7 cellular contexts compared by ENCODE assay signal in genomic region chr1:94463765-94464330, GRCh38. TPM values are rescaled to one million over a fixed set of nuclear protein-coding genes. Genes with fewer than 3 reads are reported as not detected.
DNase-seq lines count a peak whose midpoint lies in the region; ATAC-seq and TF ChIP-seq lines count a peak whose summit lies in the region.

No MANE protein-coding gene starts in this region.

- peak overlapping the region; percentile 70 for H3K27ac Mint-ChIP-seq in endothelial cell (ENCODE audit: unreplicated experiment)

- no peaks in the 10 kb centered on the region for H3K27me3 Mint-ChIP-seq in endothelial cell (ENCODE audit: unreplicated experiment)

- TF ChIP-seq POLR2A in Peyer's patch (IDR thresholded peaks at IDR 0.05): no peak

- no peaks in the 10 kb centered on the region for H3K9me3 Mint-ChIP-seq in endothelial cell (ENCODE audit: unreplicated experiment)

- peaks cover 0 to 17% (median 0%) of the 10 kb centered on the region in 4 donors for H3K4me1 ChIP-seq in Peyer's patch
- peaks cover 9% of the 10 kb centered on the region for H3K4me1 ChIP-seq in muscle layer of colon (ENCODE audit: insufficient read depth, low read length)

- H3K27ac ChIP-seq in Peyer's patch: no peak overlapping the region
- peak overlapping the region; percentile 31 for H3K27ac ChIP-seq in muscle layer of colon (ENCODE audit: low read depth, low read length)

- H3K9me3 ChIP-seq in Peyer's patch: no peaks in the 10 kb centered on the region
- H3K9me3 ChIP-seq in muscle layer of colon (ENCODE audit: low read length): no peaks in the 10 kb centered on the region

- H3K4me3 Mint-ChIP-seq in endothelial cell (ENCODE audit: unreplicated experiment): peak overlapping the region; percentile 37

- no peak overlapping the region for H3K9ac ChIP-seq in muscle layer of colon (ENCODE audit: low read length)

- DNase-seq in ELR (ENCODE audit: low read depth) (peak; percentile 61), Peyer's patch (no peak), endothelial cell (ENCODE audit: low spot score) (no peak)
- no peak for DNase-seq in activated T-cell treated with anti-CD3 and anti-CD28 coated beads, Interleukin-2, amount 50 U/mL, for 48 hours

- no peaks in the 10 kb centered on the region for H3K27me3 ChIP-seq in Peyer's patch
- H3K27me3 ChIP-seq in muscle layer of colon (ENCODE audit: control insufficient read depth in 1 of 2, insufficient read depth in 2 of 2, low read length in 2 of 2): no peaks in the 10 kb centered on the region

- H3K4me3 ChIP-seq in Peyer's patch: no peak overlapping the region
- H3K4me3 ChIP-seq in muscle layer of colon (ENCODE audit: low read depth in 1 of 2, low read length in 2 of 2): no peak overlapping the region

- H3K36me3 Mint-ChIP-seq in endothelial cell (ENCODE audit: low read depth, unreplicated experiment): peaks cover 28% of the 10 kb centered on the region

- H3K4me1 Mint-ChIP-seq in endothelial cell (ENCODE audit: unreplicated experiment): peaks cover 30% of the 10 kb centered on the region

- peak in 4 of 6 experiments; percentile 47 to 87 (median 81) for TF ChIP-seq CTCF in Peyer's patch (IDR thresholded peaks at IDR 0.05)
- TF ChIP-seq CTCF in endothelial cell (IDR thresholded peaks at IDR 0.05; ENCODE audit: unreplicated experiment): no peak

- ATAC-seq in HG03460 (IDR thresholded peaks at IDR 0.05; ENCODE audit: unreplicated experiment) (peak; percentile 56), HG02571 (IDR thresholded peaks at IDR 0.05; ENCODE audit: unreplicated experiment) (no peak)

- peaks cover 0 to 38% (median 0%) of the 10 kb centered on the region in 3 donors for H3K36me3 ChIP-seq in Peyer's patch
- peaks cover 15% of the 10 kb centered on the region for H3K36me3 ChIP-seq in muscle layer of colon (ENCODE audit: insufficient read depth, low read length)

RNA-seq across cellular contexts. Expression of gene ABCD3, which starts 45.7 kb away (rescaled TPM):
- 10 to 100 TPM; 22.3 to 66.6 (median 57.0) TPM for total RNA-seq in Peyer's patch
- 59.6 TPM for total RNA-seq in endothelial cell (ENCODE audit: unreplicated experiment)
